Comparison of ENCODE assay signal across 11 cellular contexts in genomic region chr2:183998041-183998796, GRCh38.
DNase-seq lines count a peak whose midpoint lies in the region; ATAC-seq and TF ChIP-seq lines count a peak whose summit lies in the region.
"Had no signal": no experiment of that assay in that cellular context is flagged by ENCODE, and none has a peak within 500 bp of the region (broad histone marks: within the 10 kb centered on the region; RNA-seq: fewer than 3 reads in every experiment).

No MANE protein-coding gene starts in this region.

- CTCF ChIA-PET in A673 (lab: Charles Lee) = no interaction called here

- POLR2A ChIA-PET in A673 (lab: Charles Lee; ENCODE audit: low non-redundant PET) = no interaction called here

- H3K4me1 ChIP-seq in HUES6 (ENCODE audit: control insufficient read depth, insufficient read depth, low read length) (peaks cover 28% of the 10 kb centered on the region), suprapubic skin (no peaks in the 10 kb centered on the region), A673 (ENCODE audit: insufficient read depth, low read length, poor library complexity, severe bottlenecking) (no peaks in the 10 kb centered on the region)

- TF ChIP-seq EP300 in suprapubic skin (IDR thresholded peaks at IDR 0.05) = no peak

- WGBS in suprapubic skin = 88% methylated on average over 3 of the region's 3 CpGs

- peak overlapping the region; percentile 38 for H3K9ac ChIP-seq in HUES6 (ENCODE audit: low read length)

- TF ChIP-seq POLR2A in suprapubic skin (IDR thresholded peaks at IDR 0.05) = no peak

- H3K27me3 ChIP-seq in HUES6 (ENCODE audit: control insufficient read depth, insufficient read depth, low read length) (no peaks in the 10 kb centered on the region), suprapubic skin (no peaks in the 10 kb centered on the region), A673 (replicated peaks; ENCODE audit: insufficient read depth, low read depth, low read length, poor library complexity) (no peaks in the 10 kb centered on the region)

- no peak for TF ChIP-seq CTCF in GM13976 (IDR thresholded peaks at IDR 0.05; ENCODE audit: borderline replicate concordance, control extremely low read depth, extremely low read depth, insufficient read depth, missing control alignments)
- no peak for TF ChIP-seq CTCF in suprapubic skin (IDR thresholded peaks at IDR 0.05)
- no peak for TF ChIP-seq CTCF in A673 (conservative IDR thresholded peaks at IDR 0.05; ENCODE audit: low read depth, low read length)

- H3K9me3 ChIP-seq in HUES6 (ENCODE audit: control insufficient read depth, insufficient read depth, low read depth, low read length) (no peaks in the 10 kb centered on the region), suprapubic skin (no peaks in the 10 kb centered on the region), A673 (ENCODE audit: low read depth, low read length, poor library complexity, severe bottlenecking) (no peaks in the 10 kb centered on the region)

- no peaks in the 10 kb centered on the region for H3K36me3 ChIP-seq in HUES6 (ENCODE audit: control insufficient read depth, insufficient read depth, low read length)
- no peaks in the 10 kb centered on the region for H3K36me3 ChIP-seq in suprapubic skin
- H3K36me3 ChIP-seq in A673 (ENCODE audit: insufficient read depth, low read length, poor library complexity, severe bottlenecking) = no peaks in the 10 kb centered on the region

- H3K27ac ChIP-seq in HUES6 (ENCODE audit: low read depth, low read length) (peak overlapping the region; percentile 47; the same call in 1 of the 2 replicates), suprapubic skin (no peak overlapping the region), A673 (ENCODE audit: low read depth, low read length, poor library complexity, severe bottlenecking) (no peak overlapping the region)

- DNase-seq in GM13976 (ENCODE audit: low spot score) (peak; percentile 10), suprapubic skin (ENCODE audit: low spot score in 2 of 2) (no peak), A673 (ENCODE audit: low spot score) (no peak), middle frontal gyrus (ENCODE audit: extremely low spot score, low spot score) (no peak)
- DNase-seq in stimulated activated CD4-positive, alpha-beta T cell treated with anti-CD3 and anti-CD28 coated beads, Interleukin-2, amount 100 ng/mL, for 24 hours = no peak
- DNase-seq: activated CD4-positive, alpha-beta memory T cell treated with anti-CD3 and anti-CD28 coated beads, Interleukin-2, amount 10 ng/mL, durations not matched to agents 7 days and 5 days; GF-D8; natural killer cell had no signal

- intact Hi-C loops in A673 (cut with micrococcal nuclease; ENCODE audit: unreplicated experiment) = no loop called here

- in situ Hi-C loops in GM13976 (cut with MboI; ENCODE audit: low sequenced_read_pairs, unreplicated experiment) = no loop called here

- H3K4me3 ChIP-seq in HUES6 (ENCODE audit: low read depth, low read length) = peak overlapping the region; percentile 15; the same call in 1 of the 2 replicates
- no peak overlapping the region for H3K4me3 ChIP-seq in suprapubic skin
- no peak overlapping the region for H3K4me3 ChIP-seq in A673 (ENCODE audit: low read depth, low read length, poor library complexity, severe bottlenecking)

- peak; percentile 86 for ATAC-seq in GM19468 (IDR thresholded peaks at IDR 0.05; ENCODE audit: extremely low read depth, unreplicated experiment)
- ATAC-seq in HG02970 (IDR thresholded peaks at IDR 0.05; ENCODE audit: low FRiP score, unreplicated experiment) = peak; percentile 96
- ATAC-seq: natural killer cell had no signal

- no TSS peak for BruUV-seq in A673 (replicated peaks; lab: Mats Ljungman, UMichigan)
